In genomic region chr11:34632105-34632780, GRCh38 we compare ENCODE assay signal across 1 cellular context.
TF ChIP-seq lines count a peak whose summit lies in the region.

No MANE protein-coding gene starts in this region.

TF ChIP-seq in HEK293, 187 proteins besides CTCF, POLR2A, EP300 and RAD21 (continued from another document):
- no peak for TF ChIP-seq ZNF513 (tag by site-specific recombination; IDR thresholded peaks at IDR 0.05)
TF ChIP-seq in HEK293: peak in this region for 2.
